ENCODE assay signal across 2 cellular contexts in the genomic region with DNA sequence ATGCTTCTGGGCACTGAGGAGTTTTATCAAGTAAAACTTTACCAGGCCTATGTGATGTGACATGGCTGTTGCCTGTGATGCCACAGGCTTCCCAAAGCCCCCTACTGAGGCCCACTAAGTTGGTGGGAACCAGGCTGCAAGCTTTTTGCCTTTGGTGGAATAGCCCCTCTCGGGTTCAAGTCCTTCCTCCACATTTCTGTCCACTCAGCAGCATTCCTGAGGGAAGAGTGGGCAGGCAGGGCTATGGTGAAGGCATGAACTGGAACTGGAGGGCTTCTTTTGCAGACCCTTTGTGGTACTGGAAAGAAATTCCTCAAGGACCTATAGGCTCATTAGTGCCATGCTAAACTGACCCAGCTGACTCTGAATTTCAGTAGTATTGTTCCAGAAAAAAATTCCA.
TF ChIP-seq lines count a peak whose summit lies in the region.

No MANE protein-coding gene starts in this region.

TF ChIP-seq in GM23338, 12 proteins besides CTCF, POLR2A, EP300 and RAD21:
- TF ChIP-seq, protein P1, sequence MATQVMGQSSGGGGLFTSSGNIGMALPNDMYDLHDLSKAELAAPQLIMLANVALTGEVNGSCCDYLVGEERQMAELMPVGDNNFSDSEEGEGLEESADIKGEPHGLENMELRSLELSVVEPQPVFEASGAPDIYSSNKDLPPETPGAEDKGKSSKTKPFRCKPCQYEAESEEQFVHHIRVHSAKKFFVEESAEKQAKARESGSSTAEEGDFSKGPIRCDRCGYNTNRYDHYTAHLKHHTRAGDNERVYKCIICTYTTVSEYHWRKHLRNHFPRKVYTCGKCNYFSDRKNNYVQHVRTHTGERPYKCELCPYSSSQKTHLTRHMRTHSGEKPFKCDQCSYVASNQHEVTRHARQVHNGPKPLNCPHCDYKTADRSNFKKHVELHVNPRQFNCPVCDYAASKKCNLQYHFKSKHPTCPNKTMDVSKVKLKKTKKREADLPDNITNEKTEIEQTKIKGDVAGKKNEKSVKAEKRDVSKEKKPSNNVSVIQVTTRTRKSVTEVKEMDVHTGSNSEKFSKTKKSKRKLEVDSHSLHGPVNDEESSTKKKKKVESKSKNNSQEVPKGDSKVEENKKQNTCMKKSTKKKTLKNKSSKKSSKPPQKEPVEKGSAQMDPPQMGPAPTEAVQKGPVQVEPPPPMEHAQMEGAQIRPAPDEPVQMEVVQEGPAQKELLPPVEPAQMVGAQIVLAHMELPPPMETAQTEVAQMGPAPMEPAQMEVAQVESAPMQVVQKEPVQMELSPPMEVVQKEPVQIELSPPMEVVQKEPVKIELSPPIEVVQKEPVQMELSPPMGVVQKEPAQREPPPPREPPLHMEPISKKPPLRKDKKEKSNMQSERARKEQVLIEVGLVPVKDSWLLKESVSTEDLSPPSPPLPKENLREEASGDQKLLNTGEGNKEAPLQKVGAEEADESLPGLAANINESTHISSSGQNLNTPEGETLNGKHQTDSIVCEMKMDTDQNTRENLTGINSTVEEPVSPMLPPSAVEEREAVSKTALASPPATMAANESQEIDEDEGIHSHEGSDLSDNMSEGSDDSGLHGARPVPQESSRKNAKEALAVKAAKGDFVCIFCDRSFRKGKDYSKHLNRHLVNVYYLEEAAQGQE (IDR thresholded peaks at IDR 0.05; ENCODE audit: unreplicated experiment) = no peak
- no peak for TF ChIP-seq NANOG (IDR thresholded peaks at IDR 0.05; ENCODE audit: borderline replicate concordance)
- no peak for TF ChIP-seq CREB1 (CRISPR knock-in tag; IDR thresholded peaks at IDR 0.05; ENCODE audit: low read depth)

TF ChIP-seq in WTC11, 78 proteins besides CTCF, POLR2A, EP300 and RAD21:
- TF ChIP-seq ZNF121 (CRISPR knock-in tag; IDR thresholded peaks at IDR 0.05) = no peak
- TF ChIP-seq CREB1 (CRISPR knock-in tag; IDR thresholded peaks at IDR 0.05) = no peak
- TF ChIP-seq SMAD3 (CRISPR knock-in tag; IDR thresholded peaks at IDR 0.05; ENCODE audit: borderline replicate concordance) = no peak
- no peak for TF ChIP-seq ZNF138 (CRISPR knock-in tag; conservative IDR thresholded peaks at IDR 0.05)
- TF ChIP-seq JAZF1 (CRISPR knock-in tag; IDR thresholded peaks at IDR 0.05) = no peak
- TF ChIP-seq, protein P2, sequence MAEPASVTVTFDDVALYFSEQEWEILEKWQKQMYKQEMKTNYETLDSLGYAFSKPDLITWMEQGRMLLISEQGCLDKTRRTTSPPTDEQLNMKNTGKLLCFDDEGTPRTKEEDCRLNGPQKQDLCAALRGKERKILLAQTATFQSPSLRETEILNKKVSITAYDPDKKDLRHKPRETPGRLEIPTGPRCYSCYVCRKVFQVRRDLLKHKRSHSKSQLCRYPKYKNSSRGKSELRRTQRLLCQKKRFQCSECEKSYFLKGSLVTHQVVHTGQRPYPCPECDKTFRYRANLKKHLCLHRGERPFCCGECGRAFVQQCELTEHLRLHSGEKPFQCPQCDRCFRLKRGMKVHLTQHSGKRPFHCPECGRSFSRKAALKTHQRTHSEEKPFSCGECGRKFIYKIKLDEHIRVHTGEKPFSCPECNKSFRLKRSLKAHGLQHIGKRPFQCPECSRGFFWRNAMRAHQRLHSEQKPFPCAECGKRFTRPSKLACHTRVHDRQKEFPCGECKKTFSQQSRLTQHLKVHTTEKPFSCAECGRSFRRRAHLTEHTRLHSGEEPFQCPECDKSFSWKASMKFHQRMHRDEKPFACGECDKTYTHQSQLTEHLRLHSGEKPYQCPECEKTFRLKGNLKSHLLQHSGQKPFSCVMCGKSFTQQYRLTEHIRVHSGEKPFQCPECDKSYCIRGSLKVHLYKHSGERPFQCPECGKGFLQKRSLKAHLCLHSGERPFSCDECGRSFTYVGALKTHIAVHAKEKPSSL (CRISPR knock-in tag; conservative IDR thresholded peaks at IDR 0.05) = no peak
- TF ChIP-seq, protein P3, sequence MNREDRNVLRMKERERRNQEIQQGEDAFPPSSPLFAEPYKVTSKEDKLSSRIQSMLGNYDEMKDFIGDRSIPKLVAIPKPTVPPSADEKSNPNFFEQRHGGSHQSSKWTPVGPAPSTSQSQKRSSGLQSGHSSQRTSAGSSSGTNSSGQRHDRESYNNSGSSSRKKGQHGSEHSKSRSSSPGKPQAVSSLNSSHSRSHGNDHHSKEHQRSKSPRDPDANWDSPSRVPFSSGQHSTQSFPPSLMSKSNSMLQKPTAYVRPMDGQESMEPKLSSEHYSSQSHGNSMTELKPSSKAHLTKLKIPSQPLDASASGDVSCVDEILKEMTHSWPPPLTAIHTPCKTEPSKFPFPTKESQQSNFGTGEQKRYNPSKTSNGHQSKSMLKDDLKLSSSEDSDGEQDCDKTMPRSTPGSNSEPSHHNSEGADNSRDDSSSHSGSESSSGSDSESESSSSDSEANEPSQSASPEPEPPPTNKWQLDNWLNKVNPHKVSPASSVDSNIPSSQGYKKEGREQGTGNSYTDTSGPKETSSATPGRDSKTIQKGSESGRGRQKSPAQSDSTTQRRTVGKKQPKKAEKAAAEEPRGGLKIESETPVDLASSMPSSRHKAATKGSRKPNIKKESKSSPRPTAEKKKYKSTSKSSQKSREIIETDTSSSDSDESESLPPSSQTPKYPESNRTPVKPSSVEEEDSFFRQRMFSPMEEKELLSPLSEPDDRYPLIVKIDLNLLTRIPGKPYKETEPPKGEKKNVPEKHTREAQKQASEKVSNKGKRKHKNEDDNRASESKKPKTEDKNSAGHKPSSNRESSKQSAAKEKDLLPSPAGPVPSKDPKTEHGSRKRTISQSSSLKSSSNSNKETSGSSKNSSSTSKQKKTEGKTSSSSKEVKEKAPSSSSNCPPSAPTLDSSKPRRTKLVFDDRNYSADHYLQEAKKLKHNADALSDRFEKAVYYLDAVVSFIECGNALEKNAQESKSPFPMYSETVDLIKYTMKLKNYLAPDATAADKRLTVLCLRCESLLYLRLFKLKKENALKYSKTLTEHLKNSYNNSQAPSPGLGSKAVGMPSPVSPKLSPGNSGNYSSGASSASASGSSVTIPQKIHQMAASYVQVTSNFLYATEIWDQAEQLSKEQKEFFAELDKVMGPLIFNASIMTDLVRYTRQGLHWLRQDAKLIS (CRISPR knock-in tag; IDR thresholded peaks at IDR 0.05; ENCODE audit: borderline replicate concordance) = no peak
- TF ChIP-seq, protein P4, sequence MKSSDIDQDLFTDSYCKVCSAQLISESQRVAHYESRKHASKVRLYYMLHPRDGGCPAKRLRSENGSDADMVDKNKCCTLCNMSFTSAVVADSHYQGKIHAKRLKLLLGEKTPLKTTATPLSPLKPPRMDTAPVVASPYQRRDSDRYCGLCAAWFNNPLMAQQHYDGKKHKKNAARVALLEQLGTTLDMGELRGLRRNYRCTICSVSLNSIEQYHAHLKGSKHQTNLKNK (CRISPR knock-in tag; IDR thresholded peaks at IDR 0.05) = no peak
- TF ChIP-seq ZNF671 (CRISPR knock-in tag; IDR thresholded peaks at IDR 0.05) = no peak
- TF ChIP-seq, protein P5, sequence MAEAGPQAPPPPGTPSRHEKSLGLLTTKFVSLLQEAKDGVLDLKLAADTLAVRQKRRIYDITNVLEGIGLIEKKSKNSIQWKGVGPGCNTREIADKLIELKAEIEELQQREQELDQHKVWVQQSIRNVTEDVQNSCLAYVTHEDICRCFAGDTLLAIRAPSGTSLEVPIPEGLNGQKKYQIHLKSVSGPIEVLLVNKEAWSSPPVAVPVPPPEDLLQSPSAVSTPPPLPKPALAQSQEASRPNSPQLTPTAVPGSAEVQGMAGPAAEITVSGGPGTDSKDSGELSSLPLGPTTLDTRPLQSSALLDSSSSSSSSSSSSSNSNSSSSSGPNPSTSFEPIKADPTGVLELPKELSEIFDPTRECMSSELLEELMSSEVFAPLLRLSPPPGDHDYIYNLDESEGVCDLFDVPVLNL (CRISPR knock-in tag; IDR thresholded peaks at IDR 0.05; ENCODE audit: borderline replicate concordance, low read depth) = no peak
- no peak for TF ChIP-seq ZNF396 (CRISPR knock-in tag; IDR thresholded peaks at IDR 0.05; ENCODE audit: borderline replicate concordance)
- TF ChIP-seq, protein P6, sequence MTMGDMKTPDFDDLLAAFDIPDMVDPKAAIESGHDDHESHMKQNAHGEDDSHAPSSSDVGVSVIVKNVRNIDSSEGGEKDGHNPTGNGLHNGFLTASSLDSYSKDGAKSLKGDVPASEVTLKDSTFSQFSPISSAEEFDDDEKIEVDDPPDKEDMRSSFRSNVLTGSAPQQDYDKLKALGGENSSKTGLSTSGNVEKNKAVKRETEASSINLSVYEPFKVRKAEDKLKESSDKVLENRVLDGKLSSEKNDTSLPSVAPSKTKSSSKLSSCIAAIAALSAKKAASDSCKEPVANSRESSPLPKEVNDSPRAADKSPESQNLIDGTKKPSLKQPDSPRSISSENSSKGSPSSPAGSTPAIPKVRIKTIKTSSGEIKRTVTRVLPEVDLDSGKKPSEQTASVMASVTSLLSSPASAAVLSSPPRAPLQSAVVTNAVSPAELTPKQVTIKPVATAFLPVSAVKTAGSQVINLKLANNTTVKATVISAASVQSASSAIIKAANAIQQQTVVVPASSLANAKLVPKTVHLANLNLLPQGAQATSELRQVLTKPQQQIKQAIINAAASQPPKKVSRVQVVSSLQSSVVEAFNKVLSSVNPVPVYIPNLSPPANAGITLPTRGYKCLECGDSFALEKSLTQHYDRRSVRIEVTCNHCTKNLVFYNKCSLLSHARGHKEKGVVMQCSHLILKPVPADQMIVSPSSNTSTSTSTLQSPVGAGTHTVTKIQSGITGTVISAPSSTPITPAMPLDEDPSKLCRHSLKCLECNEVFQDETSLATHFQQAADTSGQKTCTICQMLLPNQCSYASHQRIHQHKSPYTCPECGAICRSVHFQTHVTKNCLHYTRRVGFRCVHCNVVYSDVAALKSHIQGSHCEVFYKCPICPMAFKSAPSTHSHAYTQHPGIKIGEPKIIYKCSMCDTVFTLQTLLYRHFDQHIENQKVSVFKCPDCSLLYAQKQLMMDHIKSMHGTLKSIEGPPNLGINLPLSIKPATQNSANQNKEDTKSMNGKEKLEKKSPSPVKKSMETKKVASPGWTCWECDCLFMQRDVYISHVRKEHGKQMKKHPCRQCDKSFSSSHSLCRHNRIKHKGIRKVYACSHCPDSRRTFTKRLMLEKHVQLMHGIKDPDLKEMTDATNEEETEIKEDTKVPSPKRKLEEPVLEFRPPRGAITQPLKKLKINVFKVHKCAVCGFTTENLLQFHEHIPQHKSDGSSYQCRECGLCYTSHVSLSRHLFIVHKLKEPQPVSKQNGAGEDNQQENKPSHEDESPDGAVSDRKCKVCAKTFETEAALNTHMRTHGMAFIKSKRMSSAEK (CRISPR knock-in tag; IDR thresholded peaks at IDR 0.05; ENCODE audit: borderline replicate concordance) = no peak
- no peak for TF ChIP-seq ESRRA (CRISPR knock-in tag; IDR thresholded peaks at IDR 0.05; ENCODE audit: borderline replicate concordance)
- TF ChIP-seq GTF2I (CRISPR knock-in tag; conservative IDR thresholded peaks at IDR 0.05) = no peak
- TF ChIP-seq, protein P7, sequence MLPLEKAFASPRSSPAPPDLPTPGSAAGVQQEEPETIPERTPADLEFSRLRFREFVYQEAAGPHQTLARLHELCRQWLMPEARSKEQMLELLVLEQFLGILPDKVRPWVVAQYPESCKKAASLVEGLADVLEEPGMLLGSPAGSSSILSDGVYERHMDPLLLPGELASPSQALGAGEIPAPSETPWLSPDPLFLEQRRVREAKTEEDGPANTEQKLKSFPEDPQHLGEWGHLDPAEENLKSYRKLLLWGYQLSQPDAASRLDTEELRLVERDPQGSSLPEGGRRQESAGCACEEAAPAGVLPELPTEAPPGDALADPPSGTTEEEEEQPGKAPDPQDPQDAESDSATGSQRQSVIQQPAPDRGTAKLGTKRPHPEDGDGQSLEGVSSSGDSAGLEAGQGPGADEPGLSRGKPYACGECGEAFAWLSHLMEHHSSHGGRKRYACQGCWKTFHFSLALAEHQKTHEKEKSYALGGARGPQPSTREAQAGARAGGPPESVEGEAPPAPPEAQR (CRISPR knock-in tag; IDR thresholded peaks at IDR 0.05) = no peak
- no peak for TF ChIP-seq TP53 (CRISPR knock-in tag; IDR thresholded peaks at IDR 0.05)
